In genomic region chrX:23844502-23845138, GRCh38 we compare ENCODE assay signal across 1 cellular context.
TF ChIP-seq lines count a peak whose summit lies in the region.

No MANE protein-coding gene starts in this region.

TF ChIP-seq in K562, 482 proteins besides CTCF, POLR2A, EP300 and RAD21 (continued from another document and continues in another):
- TF ChIP-seq, protein P1, sequence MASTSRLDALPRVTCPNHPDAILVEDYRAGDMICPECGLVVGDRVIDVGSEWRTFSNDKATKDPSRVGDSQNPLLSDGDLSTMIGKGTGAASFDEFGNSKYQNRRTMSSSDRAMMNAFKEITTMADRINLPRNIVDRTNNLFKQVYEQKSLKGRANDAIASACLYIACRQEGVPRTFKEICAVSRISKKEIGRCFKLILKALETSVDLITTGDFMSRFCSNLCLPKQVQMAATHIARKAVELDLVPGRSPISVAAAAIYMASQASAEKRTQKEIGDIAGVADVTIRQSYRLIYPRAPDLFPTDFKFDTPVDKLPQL (IDR thresholded peaks at IDR 0.05; ENCODE audit: extremely low read depth, insufficient read length) = no peak
- no peak for TF ChIP-seq PRDM10 (IDR thresholded peaks at IDR 0.05; ENCODE audit: partially characterized antibody)
- no peak for TF ChIP-seq KDM5B (IDR thresholded peaks at IDR 0.05; ENCODE audit: insufficient replicate concordance, low read depth, low read length)
- no peak for TF ChIP-seq MED1 (CRISPR knock-in tag; IDR thresholded peaks at IDR 0.05; ENCODE audit: borderline replicate concordance)
- TF ChIP-seq ZNF57 (CRISPR knock-in tag; IDR thresholded peaks at IDR 0.05) = no peak
- TF ChIP-seq TBL1XR1 (IDR thresholded peaks at IDR 0.05; ENCODE audit: low read length in 2 of 2) = no peak
- TF ChIP-seq ZBED1 (IDR thresholded peaks at IDR 0.05) = no peak
- TF ChIP-seq, protein P2, sequence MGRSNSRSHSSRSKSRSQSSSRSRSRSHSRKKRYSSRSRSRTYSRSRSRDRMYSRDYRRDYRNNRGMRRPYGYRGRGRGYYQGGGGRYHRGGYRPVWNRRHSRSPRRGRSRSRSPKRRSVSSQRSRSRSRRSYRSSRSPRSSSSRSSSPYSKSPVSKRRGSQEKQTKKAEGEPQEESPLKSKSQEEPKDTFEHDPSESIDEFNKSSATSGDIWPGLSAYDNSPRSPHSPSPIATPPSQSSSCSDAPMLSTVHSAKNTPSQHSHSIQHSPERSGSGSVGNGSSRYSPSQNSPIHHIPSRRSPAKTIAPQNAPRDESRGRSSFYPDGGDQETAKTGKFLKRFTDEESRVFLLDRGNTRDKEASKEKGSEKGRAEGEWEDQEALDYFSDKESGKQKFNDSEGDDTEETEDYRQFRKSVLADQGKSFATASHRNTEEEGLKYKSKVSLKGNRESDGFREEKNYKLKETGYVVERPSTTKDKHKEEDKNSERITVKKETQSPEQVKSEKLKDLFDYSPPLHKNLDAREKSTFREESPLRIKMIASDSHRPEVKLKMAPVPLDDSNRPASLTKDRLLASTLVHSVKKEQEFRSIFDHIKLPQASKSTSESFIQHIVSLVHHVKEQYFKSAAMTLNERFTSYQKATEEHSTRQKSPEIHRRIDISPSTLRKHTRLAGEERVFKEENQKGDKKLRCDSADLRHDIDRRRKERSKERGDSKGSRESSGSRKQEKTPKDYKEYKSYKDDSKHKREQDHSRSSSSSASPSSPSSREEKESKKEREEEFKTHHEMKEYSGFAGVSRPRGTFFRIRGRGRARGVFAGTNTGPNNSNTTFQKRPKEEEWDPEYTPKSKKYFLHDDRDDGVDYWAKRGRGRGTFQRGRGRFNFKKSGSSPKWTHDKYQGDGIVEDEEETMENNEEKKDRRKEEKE (IDR thresholded peaks at IDR 0.05; ENCODE audit: borderline replicate concordance in 1 of 2, control insufficient read depth in 1 of 2, low read depth in 2 of 2, low read length in 1 of 2) = no peak
- TF ChIP-seq SFPQ (IDR thresholded peaks at IDR 0.05; ENCODE audit: low read depth, low read length) = no peak
- no peak for TF ChIP-seq BCOR (IDR thresholded peaks at IDR 0.05)
- TF ChIP-seq, protein P3, sequence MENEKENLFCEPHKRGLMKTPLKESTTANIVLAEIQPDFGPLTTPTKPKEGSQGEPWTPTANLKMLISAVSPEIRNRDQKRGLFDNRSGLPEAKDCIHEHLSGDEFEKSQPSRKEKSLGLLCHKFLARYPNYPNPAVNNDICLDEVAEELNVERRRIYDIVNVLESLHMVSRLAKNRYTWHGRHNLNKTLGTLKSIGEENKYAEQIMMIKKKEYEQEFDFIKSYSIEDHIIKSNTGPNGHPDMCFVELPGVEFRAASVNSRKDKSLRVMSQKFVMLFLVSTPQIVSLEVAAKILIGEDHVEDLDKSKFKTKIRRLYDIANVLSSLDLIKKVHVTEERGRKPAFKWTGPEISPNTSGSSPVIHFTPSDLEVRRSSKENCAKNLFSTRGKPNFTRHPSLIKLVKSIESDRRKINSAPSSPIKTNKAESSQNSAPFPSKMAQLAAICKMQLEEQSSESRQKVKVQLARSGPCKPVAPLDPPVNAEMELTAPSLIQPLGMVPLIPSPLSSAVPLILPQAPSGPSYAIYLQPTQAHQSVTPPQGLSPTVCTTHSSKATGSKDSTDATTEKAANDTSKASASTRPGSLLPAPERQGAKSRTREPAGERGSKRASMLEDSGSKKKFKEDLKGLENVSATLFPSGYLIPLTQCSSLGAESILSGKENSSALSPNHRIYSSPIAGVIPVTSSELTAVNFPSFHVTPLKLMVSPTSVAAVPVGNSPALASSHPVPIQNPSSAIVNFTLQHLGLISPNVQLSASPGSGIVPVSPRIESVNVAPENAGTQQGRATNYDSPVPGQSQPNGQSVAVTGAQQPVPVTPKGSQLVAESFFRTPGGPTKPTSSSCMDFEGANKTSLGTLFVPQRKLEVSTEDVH (IDR thresholded peaks at IDR 0.05; ENCODE audit: low read depth, partially characterized antibody) = no peak
- TF ChIP-seq NFYB (IDR thresholded peaks at IDR 0.05; ENCODE audit: extremely low read depth, insufficient read length) = no peak
- no peak for TF ChIP-seq SUPT5H (IDR thresholded peaks at IDR 0.05)
- no peak for TF ChIP-seq RFX5 (IDR thresholded peaks at IDR 0.05; ENCODE audit: low read depth, low read length)
- TF ChIP-seq C11orf30 (IDR thresholded peaks at IDR 0.05; ENCODE audit: low read depth) = no peak
- TF ChIP-seq BRF1 (IDR thresholded peaks at IDR 0.05; ENCODE audit: borderline replicate concordance, extremely low read depth, insufficient read length) = no peak
- TF ChIP-seq TCF15 (CRISPR knock-in tag; IDR thresholded peaks at IDR 0.05) = no peak
- peak in 1 of 2 experiments; percentile 84; a peak in 2 of 4 replicates for TF ChIP-seq TEAD1 (CRISPR knock-in tag; IDR thresholded peaks at IDR 0.05)
- no peak for TF ChIP-seq ZNF507 (tag; conservative IDR thresholded peaks at IDR 0.05)
- TF ChIP-seq, protein P4, sequence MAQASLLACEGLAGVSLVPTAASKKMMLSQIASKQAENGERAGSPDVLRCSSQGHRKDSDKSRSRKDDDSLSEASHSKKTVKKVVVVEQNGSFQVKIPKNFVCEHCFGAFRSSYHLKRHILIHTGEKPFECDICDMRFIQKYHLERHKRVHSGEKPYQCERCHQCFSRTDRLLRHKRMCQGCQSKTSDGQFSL (CRISPR knock-in tag; IDR thresholded peaks at IDR 0.05) = no peak
- TF ChIP-seq, protein P4 (tag; IDR thresholded peaks at IDR 0.05) = no peak
- TF ChIP-seq, protein P5, sequence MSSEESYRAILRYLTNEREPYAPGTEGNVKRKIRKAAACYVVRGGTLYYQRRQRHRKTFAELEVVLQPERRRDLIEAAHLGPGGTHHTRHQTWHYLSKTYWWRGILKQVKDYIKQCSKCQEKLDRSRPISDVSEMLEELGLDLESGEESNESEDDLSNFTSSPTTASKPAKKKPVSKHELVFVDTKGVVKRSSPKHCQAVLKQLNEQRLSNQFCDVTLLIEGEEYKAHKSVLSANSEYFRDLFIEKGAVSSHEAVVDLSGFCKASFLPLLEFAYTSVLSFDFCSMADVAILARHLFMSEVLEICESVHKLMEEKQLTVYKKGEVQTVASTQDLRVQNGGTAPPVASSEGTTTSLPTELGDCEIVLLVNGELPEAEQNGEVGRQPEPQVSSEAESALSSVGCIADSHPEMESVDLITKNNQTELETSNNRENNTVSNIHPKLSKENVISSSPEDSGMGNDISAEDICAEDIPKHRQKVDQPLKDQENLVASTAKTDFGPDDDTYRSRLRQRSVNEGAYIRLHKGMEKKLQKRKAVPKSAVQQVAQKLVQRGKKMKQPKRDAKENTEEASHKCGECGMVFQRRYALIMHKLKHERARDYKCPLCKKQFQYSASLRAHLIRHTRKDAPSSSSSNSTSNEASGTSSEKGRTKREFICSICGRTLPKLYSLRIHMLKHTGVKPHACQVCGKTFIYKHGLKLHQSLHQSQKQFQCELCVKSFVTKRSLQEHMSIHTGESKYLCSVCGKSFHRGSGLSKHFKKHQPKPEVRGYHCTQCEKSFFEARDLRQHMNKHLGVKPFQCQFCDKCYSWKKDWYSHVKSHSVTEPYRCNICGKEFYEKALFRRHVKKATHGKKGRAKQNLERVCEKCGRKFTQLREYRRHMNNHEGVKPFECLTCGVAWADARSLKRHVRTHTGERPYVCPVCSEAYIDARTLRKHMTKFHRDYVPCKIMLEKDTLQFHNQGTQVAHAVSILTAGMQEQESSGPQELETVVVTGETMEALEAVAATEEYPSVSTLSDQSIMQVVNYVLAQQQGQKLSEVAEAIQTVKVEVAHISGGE (CRISPR knock-in tag; IDR thresholded peaks at IDR 0.05) = no peak
- no peak for TF ChIP-seq HNRNPUL1 (IDR thresholded peaks at IDR 0.05; ENCODE audit: low read length)
- TF ChIP-seq KLF13 (tag; IDR thresholded peaks at IDR 0.05; ENCODE audit: borderline replicate concordance, low read depth) = no peak
- peak; percentile 49 for TF ChIP-seq MEIS2 (IDR thresholded peaks at IDR 0.05; ENCODE audit: partially characterized antibody)
- TF ChIP-seq POLR3G (IDR thresholded peaks at IDR 0.05; ENCODE audit: extremely low read depth, insufficient read length, insufficient replicate concordance) = no peak
- peak in 1 of 2 experiments; percentile 11; a peak in 1 of 4 replicates for TF ChIP-seq MLLT1 (IDR thresholded peaks at IDR 0.05)
- no peak for TF ChIP-seq ARHGAP35 (IDR thresholded peaks at IDR 0.05; ENCODE audit: partially characterized antibody)
- TF ChIP-seq ZFP30 (CRISPR knock-in tag; IDR thresholded peaks at IDR 0.05; ENCODE audit: borderline replicate concordance) = no peak
- TF ChIP-seq RAD51 (IDR thresholded peaks at IDR 0.05; ENCODE audit: borderline replicate concordance, low read depth) = no peak; the same call in 1 of the 2 replicates
- no peak for TF ChIP-seq MCM2 (IDR thresholded peaks at IDR 0.05; ENCODE audit: low read depth)
- no peak for TF ChIP-seq ZKSCAN8 (CRISPR knock-in tag; IDR thresholded peaks at IDR 0.05)
- peak; percentile 30; the same call in 1 of the 2 replicates for TF ChIP-seq MAFF (IDR thresholded peaks at IDR 0.05; ENCODE audit: low read length)
- TF ChIP-seq HMG20A (CRISPR knock-in tag; conservative IDR thresholded peaks at IDR 0.05) = no peak
- no peak for TF ChIP-seq ZNF518B (CRISPR knock-in tag; IDR thresholded peaks at IDR 0.05)
